In the genomic region with DNA sequence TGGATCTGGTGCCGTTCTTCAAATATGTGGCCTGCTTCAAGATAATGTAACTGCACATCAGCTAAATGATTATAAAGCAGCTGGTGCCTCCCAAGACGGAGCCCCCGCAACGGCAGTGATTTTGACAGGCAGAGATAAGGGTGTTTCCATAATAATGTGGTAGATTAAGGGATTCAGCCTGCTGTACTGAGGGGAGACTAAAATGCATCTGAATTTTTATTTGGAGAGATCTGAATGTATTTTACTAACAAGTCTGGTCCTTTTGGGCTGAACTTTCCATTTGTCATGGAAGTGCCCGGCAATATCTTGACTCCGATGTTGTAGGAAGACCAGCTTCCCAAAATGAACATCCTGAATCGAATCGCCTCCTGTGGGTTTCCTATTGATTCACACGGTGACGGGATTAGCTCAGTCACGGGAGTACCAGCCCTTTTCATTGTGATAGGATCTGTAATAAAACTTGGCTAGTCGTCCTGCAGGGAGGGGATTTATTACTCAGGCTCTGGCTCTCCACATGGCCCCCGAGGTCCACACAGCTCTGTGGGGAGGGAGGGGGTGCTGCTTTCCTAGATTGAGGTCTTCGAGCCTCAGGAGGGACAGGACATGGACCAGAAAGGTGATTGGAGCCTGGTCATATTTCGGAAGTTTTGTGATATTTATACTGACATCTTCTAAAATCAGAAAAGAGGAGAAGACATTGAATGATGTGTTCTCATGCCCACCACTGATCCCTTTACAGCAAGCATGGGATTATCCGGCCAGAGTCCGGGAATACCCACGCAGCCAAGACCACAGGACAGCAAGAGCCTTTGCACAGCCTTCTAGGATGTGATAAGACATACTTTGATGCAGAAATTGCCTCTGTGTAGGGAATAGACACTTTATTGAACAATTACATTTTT, we compare ENCODE assay signal across 1 cellular context.
TF ChIP-seq lines count a peak whose summit lies in the region.

No MANE protein-coding gene starts in this region.

TF ChIP-seq in HepG2, 621 proteins besides CTCF, POLR2A, EP300 and RAD21:
- TF ChIP-seq ZFY (CRISPR knock-in tag; IDR thresholded peaks at IDR 0.05) (peak; percentile 13; the same call in 1 of the 2 replicates), MAFK (conservative IDR thresholded peaks at IDR 0.05 in 1 of 2, IDR thresholded peaks at IDR 0.05 in 1 of 2; ENCODE audit: low read length in 2 of 2) (no peak), POLR2AphosphoS5 (IDR thresholded peaks at IDR 0.05; ENCODE audit: low read depth, low read length) (0 out of 2 replicates have a peak, but pooled peaks have one; percentile 13)
